8 cellular contexts compared by ENCODE assay signal in the genomic region with DNA sequence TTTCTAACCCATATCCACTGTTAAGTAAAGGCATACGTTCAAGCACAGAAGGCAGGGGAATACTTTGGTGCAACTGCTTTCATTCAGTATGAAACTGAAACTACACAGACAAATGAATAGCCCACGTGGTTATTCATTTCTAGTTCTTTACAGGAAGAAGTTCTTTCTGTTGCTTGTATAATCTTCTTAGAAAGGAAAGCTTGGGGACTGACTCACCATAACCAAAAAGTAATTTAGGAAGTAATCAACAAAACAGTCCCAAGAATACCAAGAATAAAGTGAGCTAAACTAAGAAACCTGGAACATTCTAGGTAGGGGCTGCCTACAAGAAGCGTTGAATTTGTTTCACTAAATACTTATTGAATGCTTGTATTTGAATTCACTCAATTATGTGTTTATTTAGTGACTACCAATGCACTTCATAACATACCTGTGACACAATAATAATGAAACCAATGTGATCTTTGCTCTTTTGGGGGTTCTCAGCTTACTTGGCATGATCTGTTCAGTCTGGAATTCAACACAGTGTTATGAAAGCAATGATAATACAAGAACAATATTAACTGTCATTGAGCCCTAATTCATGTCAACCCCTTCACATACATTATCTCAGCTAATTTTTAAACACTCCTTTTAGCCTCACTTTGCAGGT. TPM values are rescaled to one million over a fixed set of nuclear protein-coding genes. Genes with fewer than 3 reads are reported as not detected.
DNase-seq lines count a peak whose midpoint lies in the region; ATAC-seq and TF ChIP-seq lines count a peak whose summit lies in the region.

No MANE protein-coding gene starts in this region.

- ATAC-seq in activated CD8-positive, alpha-beta memory T cell treated with anti-CD3 and anti-CD28 coated beads, Interleukin-2, amount 10 ng/mL, durations not matched to agents 7 days and 5 days, result peak; percentile 96
- ATAC-seq in HG02642 (IDR thresholded peaks at IDR 0.05; ENCODE audit: poor library complexity, unreplicated experiment), result peak; percentile 99
- ATAC-seq in omental fat pad (ENCODE audit: low FRiP score), result peak; percentile 57

- no peaks in the 10 kb centered on the region for H3K27me3 Mint-ChIP-seq in activated CD8-positive, alpha-beta memory T cell treated with anti-CD3 and anti-CD28 coated beads, Interleukin-2, amount 10 ng/mL, durations not matched to agents 7 days and 5 days

- peaks cover 69% of the 10 kb centered on the region for H3K36me3 Mint-ChIP-seq in activated CD8-positive, alpha-beta memory T cell treated with anti-CD3 and anti-CD28 coated beads, Interleukin-2, amount 10 ng/mL, durations not matched to agents 7 days and 5 days

- peaks cover 8% of the 10 kb centered on the region for H3K9me3 Mint-ChIP-seq in activated CD8-positive, alpha-beta memory T cell treated with anti-CD3 and anti-CD28 coated beads, Interleukin-2, amount 10 ng/mL, durations not matched to agents 7 days and 5 days (ENCODE audit: low read depth)

- no peak for DNase-seq in activated CD8-positive, alpha-beta memory T cell treated with anti-CD3 and anti-CD28 coated beads, Interleukin-2, amount 10 ng/mL, durations not matched to agents 7 days and 5 days
- DNase-seq in activated CD8-positive, alpha-beta memory T cell treated with anti-CD3 and anti-CD28 coated beads for 24 hours, result no peak
- DNase-seq in MV-4-11 (lab: John Stamatoyannopoulos, UW) (peak; percentile 86), dedifferentiated amniotic fluid mesenchymal stem cell (ENCODE audit: extremely low spot score) (peak; percentile 65), omental fat pad (ENCODE audit: low spot score) (no peak), activated gamma-delta T cell (lab: John Stamatoyannopoulos, UW) (no peak), NCI-H748 (lab: John Stamatoyannopoulos, UW; ENCODE audit: unreplicated experiment) (no peak)

- CTCF ChIA-PET in activated CD8-positive, alpha-beta memory T cell treated with anti-CD3 and anti-CD28 coated beads, Interleukin-2, amount 10 ng/mL, durations not matched to agents 7 days and 5 days (lab: Charles Lee), result interaction anchor here (0.8 to 25.7 kb wide), 9 partner anchors 10 to 218 kb away, joined by 3 to 257 read pairs (median 3); a partner anchor contains a TSS

- H3K4me3 Mint-ChIP-seq in activated CD8-positive, alpha-beta memory T cell treated with anti-CD3 and anti-CD28 coated beads, Interleukin-2, amount 10 ng/mL, durations not matched to agents 7 days and 5 days, result peak overlapping the region; percentile 61

- no peak for TF ChIP-seq CTCF in omental fat pad (IDR thresholded peaks at IDR 0.05)

- peaks cover 36% of the 10 kb centered on the region for H3K4me1 Mint-ChIP-seq in activated CD8-positive, alpha-beta memory T cell treated with anti-CD3 and anti-CD28 coated beads, Interleukin-2, amount 10 ng/mL, durations not matched to agents 7 days and 5 days

- H3K27ac Mint-ChIP-seq in activated CD8-positive, alpha-beta memory T cell treated with anti-CD3 and anti-CD28 coated beads, Interleukin-2, amount 10 ng/mL, durations not matched to agents 7 days and 5 days, result peak overlapping the region; percentile 88

RNA-seq across cellular contexts. Expression of a gene that starts 25.1 kb away (rescaled TPM):
- total RNA-seq in activated CD8-positive, alpha-beta memory T cell treated with anti-CD3 and anti-CD28 coated beads, Interleukin-2, amount 10 ng/mL, durations not matched to agents 7 days and 5 days, result 10 to 100 TPM in 1 of 2 experiments, 1 to 10 TPM in 1; 9.9 to 25.6 TPM
- 10 to 100 TPM in 2 of 4 donors, 1 to 10 TPM in 2; 4.7 to 15.3 (median 9.0) TPM for total RNA-seq in omental fat pad

Comparison
In these comparisons a context has a peak if more than half of its experiments do, and no peak if none do; other contexts are left out.
1. DNase-seq: peak in MV-4-11 (single experiment) and dedifferentiated amniotic fluid mesenchymal stem cell (single experiment); none in activated CD8-positive, alpha-beta memory T cell treated with anti-CD3 and anti-CD28 coated beads, Interleukin-2, amount 10 ng/mL, durations not matched to agents 7 days and 5 days (single experiment), activated CD8-positive, alpha-beta memory T cell treated with anti-CD3 and anti-CD28 coated beads for 24 hours (single experiment), omental fat pad (single experiment), activated gamma-delta T cell (single experiment) and NCI-H748 (single experiment).
2. Peak in every context shown above with its lines, with median percentiles within 50 percentile points of each other: ATAC-seq.